1 cellular context compared by ENCODE assay signal in genomic region chr2:27118525-27119329, GRCh38.
TF ChIP-seq lines count a peak whose summit lies in the region.

Gene CGREF1 (minus strand): TSS chr2:27119128. CDS start chr2:27104366, 14,762 bp downstream.

TF ChIP-seq in HepG2, 621 proteins besides CTCF, POLR2A, EP300 and RAD21 (continued from another document and continues in another):
- TF ChIP-seq ZNF639 (CRISPR knock-in tag; conservative IDR thresholded peaks at IDR 0.05) (peak; percentile 48; the same call in 1 of the 2 replicates), FOXM1 (CRISPR knock-in tag; IDR thresholded peaks at IDR 0.05) (peak; percentile 96; the same call in 1 of the 2 replicates), ZBTB34 (CRISPR knock-in tag; IDR thresholded peaks at IDR 0.05) (no peak), ATF6 (CRISPR knock-in tag; conservative IDR thresholded peaks at IDR 0.05) (0 out of 2 replicates have a peak, but pooled peaks have one; percentile 55), ZNF253 (CRISPR knock-in tag; IDR thresholded peaks at IDR 0.05; ENCODE audit: borderline replicate concordance) (0 out of 2 replicates have a peak, but pooled peaks have one; percentile 70), DMAP1 (CRISPR knock-in tag; IDR thresholded peaks at IDR 0.05) (peak; percentile 19; the same call in 1 of the 2 replicates), IRX3 (CRISPR knock-in tag; IDR thresholded peaks at IDR 0.05; ENCODE audit: borderline replicate concordance, low read depth) (0 out of 2 replicates have a peak, but pooled peaks have one; percentile 77), TFAP4 (IDR thresholded peaks at IDR 0.05; ENCODE audit: borderline replicate concordance, low read depth) (no peak), RBM39 (IDR thresholded peaks at IDR 0.05; ENCODE audit: low read depth, low read length, poor library complexity, severe bottlenecking) (peak; percentile 37), ZNF431 (CRISPR knock-in tag; IDR thresholded peaks at IDR 0.05; ENCODE audit: borderline replicate concordance, low read depth) (0 out of 2 replicates have a peak, but pooled peaks have one; percentile 69), ATF7-NPFF (CRISPR knock-in tag; IDR thresholded peaks at IDR 0.05; ENCODE audit: low read depth) (peak; percentile 71), ZMYM3 (CRISPR knock-in tag; IDR thresholded peaks at IDR 0.05) (peak; percentile 50; the same call in 1 of the 2 replicates), CSRNP2 (CRISPR knock-in tag; conservative IDR thresholded peaks at IDR 0.05; ENCODE audit: low read depth) (0 out of 2 replicates have a peak, but pooled peaks have one; percentile 71), RBM22 (optimal IDR thresholded peaks at IDR 0.05; ENCODE audit: low read length) (no peak), GLI4 (CRISPR knock-in tag; IDR thresholded peaks at IDR 0.05; ENCODE audit: borderline replicate concordance) (no peak), IRF9 (CRISPR knock-in tag; IDR thresholded peaks at IDR 0.05; ENCODE audit: borderline replicate concordance) (no peak), ZNF33A (CRISPR knock-in tag; IDR thresholded peaks at IDR 0.05; ENCODE audit: borderline replicate concordance) (no peak), ZNF83 (CRISPR knock-in tag; IDR thresholded peaks at IDR 0.05; ENCODE audit: borderline replicate concordance) (peak; percentile 82; the same call in 1 of the 2 replicates), ZNF274 (CRISPR knock-in tag; IDR thresholded peaks at IDR 0.05) (peak; percentile 62; the same call in 1 of the 2 replicates), FOXA3 (CRISPR knock-in tag; IDR thresholded peaks at IDR 0.05) (0 out of 2 replicates have a peak, but pooled peaks have one; percentile 6), SMAD1 (CRISPR knock-in tag; IDR thresholded peaks at IDR 0.05; ENCODE audit: borderline replicate concordance, low read depth) (0 out of 2 replicates have a peak, but pooled peaks have one; percentile 18), ZNF292 (CRISPR knock-in tag; IDR thresholded peaks at IDR 0.05; ENCODE audit: borderline replicate concordance, low read depth) (no peak), DR1 (CRISPR knock-in tag; IDR thresholded peaks at IDR 0.05) (0 out of 2 replicates have a peak, but pooled peaks have one; percentile 14), MEF2D (CRISPR knock-in tag; IDR thresholded peaks at IDR 0.05) (no peak), NONO (IDR thresholded peaks at IDR 0.05) (no peak), NONO (CRISPR knock-in tag; conservative IDR thresholded peaks at IDR 0.05) (peak; percentile 40; the same call in 1 of the 2 replicates), ZBTB14 (CRISPR knock-in tag; IDR thresholded peaks at IDR 0.05) (peak; percentile 89), IRF1 (CRISPR knock-in tag; IDR thresholded peaks at IDR 0.05; ENCODE audit: low read depth) (no peak), TCF12 (IDR thresholded peaks at IDR 0.05) (no peak), TCF12 (CRISPR knock-in tag; IDR thresholded peaks at IDR 0.05) (no peak), ZNF468 (CRISPR knock-in tag; IDR thresholded peaks at IDR 0.05) (0 out of 2 replicates have a peak, but pooled peaks have one; percentile 53), ZNF451 (CRISPR knock-in tag; IDR thresholded peaks at IDR 0.05) (0 out of 2 replicates have a peak, but pooled peaks have one; percentile 46), KDM5B (CRISPR knock-in tag; IDR thresholded peaks at IDR 0.05; ENCODE audit: borderline replicate concordance) (peak; percentile 66), ZNF616 (CRISPR knock-in tag; IDR thresholded peaks at IDR 0.05; ENCODE audit: low read depth) (peak; percentile 25; the same call in 1 of the 2 replicates), NAIF1 (CRISPR knock-in tag; IDR thresholded peaks at IDR 0.05; ENCODE audit: borderline replicate concordance) (no peak), HBP1 (CRISPR knock-in tag; IDR thresholded peaks at IDR 0.05; ENCODE audit: low read depth) (0 out of 2 replicates have a peak, but pooled peaks have one; percentile 22), HNF4G (IDR thresholded peaks at IDR 0.05; ENCODE audit: borderline replicate concordance, low read depth, low read length) (no peak), HNF4G (CRISPR knock-in tag; IDR thresholded peaks at IDR 0.05; ENCODE audit: borderline replicate concordance, low read depth) (no peak), DNMT1 (CRISPR knock-in tag; IDR thresholded peaks at IDR 0.05) (peak; percentile 82), ZFY (CRISPR knock-in tag; IDR thresholded peaks at IDR 0.05) (peak; percentile 45; the same call in 1 of the 2 replicates), UBTF (CRISPR knock-in tag; IDR thresholded peaks at IDR 0.05) (peak; percentile 69), ZNF383 (CRISPR knock-in tag; IDR thresholded peaks at IDR 0.05; ENCODE audit: borderline replicate concordance) (no peak), PRMT3 (CRISPR knock-in tag; IDR thresholded peaks at IDR 0.05; ENCODE audit: borderline replicate concordance, low read depth) (peak; percentile 75; the same call in 1 of the 2 replicates), RBFOX2 (IDR thresholded peaks at IDR 0.05; ENCODE audit: low read depth, low read length) (no peak; the same call in none of the 2 replicates), ZBTB43 (CRISPR knock-in tag; conservative IDR thresholded peaks at IDR 0.05) (peak; percentile 89), ATF1 (CRISPR knock-in tag; IDR thresholded peaks at IDR 0.05) (no peak), HOXA9 (CRISPR knock-in tag; IDR thresholded peaks at IDR 0.05; ENCODE audit: borderline replicate concordance) (peak; percentile 88), KDM2A (CRISPR knock-in tag; IDR thresholded peaks at IDR 0.05; ENCODE audit: borderline replicate concordance, low read depth) (0 out of 2 replicates have a peak, but pooled peaks have one; percentile 41), GABPB1 (CRISPR knock-in tag; IDR thresholded peaks at IDR 0.05) (peak; percentile 54; the same call in 1 of the 2 replicates)
